Comparison of ENCODE assay signal across 8 cellular contexts in the genomic region with DNA sequence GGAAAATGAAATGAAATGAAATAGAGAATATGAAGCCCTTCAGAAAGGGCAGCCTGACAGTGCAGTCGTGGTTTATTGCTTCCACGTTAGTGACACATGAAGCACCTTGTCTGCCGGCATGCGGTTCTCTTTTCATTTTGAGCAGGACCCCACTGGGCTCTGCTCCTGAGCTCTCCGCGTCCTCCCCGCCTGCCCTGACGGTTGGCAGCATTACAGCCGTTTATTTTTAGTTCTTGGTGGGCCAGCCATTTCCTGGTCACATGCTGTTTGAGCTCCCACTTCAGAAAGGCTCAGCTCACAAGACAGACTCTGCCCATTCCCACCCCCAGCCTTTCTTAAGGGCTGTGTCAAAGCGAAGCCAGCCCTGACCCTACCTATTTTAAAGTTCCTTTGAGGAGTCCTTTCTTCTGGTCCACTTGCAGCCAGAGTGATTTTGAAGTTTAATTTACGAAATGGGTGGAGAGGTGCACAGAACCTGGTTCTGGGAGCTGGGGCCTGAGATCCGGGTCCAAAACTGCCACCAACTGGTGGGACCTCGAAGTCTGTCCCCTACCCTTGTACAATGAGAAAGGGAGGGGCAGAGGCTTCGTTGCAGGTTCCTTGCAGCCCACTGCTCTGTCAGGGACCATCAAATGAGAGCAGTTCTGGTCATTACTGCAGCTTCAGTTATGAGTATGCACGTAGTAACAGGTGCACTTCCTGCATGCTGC.
DNase-seq lines count a peak whose midpoint lies in the region; ATAC-seq lines count a peak whose summit lies in the region.

No MANE protein-coding gene starts in this region.

- H3K27me3 Mint-ChIP-seq in activated naive CD8-positive, alpha-beta T cell: peaks cover 1% of the 10 kb centered on the region
- H3K27me3 Mint-ChIP-seq in activated naive CD8-positive, alpha-beta T cell treated with anti-CD3 and anti-CD28 coated beads, Interleukin-2, amount 50 U/mL, for 24 hours: peaks cover 5% of the 10 kb centered on the region

- intact Hi-C loops in posterior vena cava (cut with DNase I): no loop called here

- H3K36me3 Mint-ChIP-seq in activated naive CD8-positive, alpha-beta T cell: no peaks in the 10 kb centered on the region
- no peaks in the 10 kb centered on the region for H3K36me3 Mint-ChIP-seq in activated naive CD8-positive, alpha-beta T cell treated with anti-CD3 and anti-CD28 coated beads, Interleukin-2, amount 50 U/mL, for 24 hours (ENCODE audit: low read depth)

- H3K27ac Mint-ChIP-seq in activated naive CD8-positive, alpha-beta T cell: no peak overlapping the region
- no peak overlapping the region for H3K27ac Mint-ChIP-seq in activated naive CD8-positive, alpha-beta T cell treated with anti-CD3 and anti-CD28 coated beads, Interleukin-2, amount 50 U/mL, for 24 hours

- peak overlapping the region; percentile 13 for H3K4me3 Mint-ChIP-seq in activated naive CD8-positive, alpha-beta T cell
- H3K4me3 Mint-ChIP-seq in activated naive CD8-positive, alpha-beta T cell treated with anti-CD3 and anti-CD28 coated beads, Interleukin-2, amount 50 U/mL, for 24 hours: no peak overlapping the region

- no peak for ATAC-seq in activated naive CD8-positive, alpha-beta T cell treated with anti-CD3 and anti-CD28 coated beads, Interleukin-2, amount 50 U/mL, for 24 hours
- ATAC-seq in HG03378 (IDR thresholded peaks at IDR 0.05; ENCODE audit: unreplicated experiment): peak; percentile 49
- no peak for ATAC-seq in GM18519 (IDR thresholded peaks at IDR 0.05; ENCODE audit: low FRiP score, unreplicated experiment)

- DNase-seq in activated naive CD8-positive, alpha-beta T cell treated with anti-CD3 and anti-CD28 coated beads, Interleukin-2, amount 50 U/mL, for 24 hours: no peak
- DNase-seq in cerebellar cortex (ENCODE audit: low spot score) (peak; percentile 80), posterior vena cava (ENCODE audit: low spot score) (peak; percentile 68), activated gamma-delta T cell (lab: John Stamatoyannopoulos, UW) (no peak), NCI-H1436 (lab: John Stamatoyannopoulos, UW) (no peak)

- H3K4me1 Mint-ChIP-seq in activated naive CD8-positive, alpha-beta T cell (ENCODE audit: low read depth): peaks cover 11% of the 10 kb centered on the region
- peaks cover 27% of the 10 kb centered on the region for H3K4me1 Mint-ChIP-seq in activated naive CD8-positive, alpha-beta T cell treated with anti-CD3 and anti-CD28 coated beads, Interleukin-2, amount 50 U/mL, for 24 hours

- H3K9me3 Mint-ChIP-seq in activated naive CD8-positive, alpha-beta T cell (ENCODE audit: low read depth): no peaks in the 10 kb centered on the region
- no peaks in the 10 kb centered on the region for H3K9me3 Mint-ChIP-seq in activated naive CD8-positive, alpha-beta T cell treated with anti-CD3 and anti-CD28 coated beads, Interleukin-2, amount 50 U/mL, for 24 hours

Comparison
In these comparisons a context has a peak if more than half of its experiments do, and no peak if none do; other contexts are left out.
1. DNase-seq: peak in cerebellar cortex (single experiment) and posterior vena cava (single experiment); none in activated naive CD8-positive, alpha-beta T cell treated with anti-CD3 and anti-CD28 coated beads, Interleukin-2, amount 50 U/mL, for 24 hours (single experiment), activated gamma-delta T cell (single experiment) and NCI-H1436 (single experiment).